1 cellular context compared by ENCODE assay signal in genomic region chr14:21103165-21103709, GRCh38.
TF ChIP-seq lines count a peak whose summit lies in the region.

No MANE protein-coding gene starts in this region.

TF ChIP-seq in GM12878, 131 proteins besides CTCF, POLR2A, EP300 and RAD21:
- TF ChIP-seq SREBF2 (IDR thresholded peaks at IDR 0.05; ENCODE audit: low read length) (no peak), CBX3 (IDR thresholded peaks at IDR 0.05; ENCODE audit: borderline replicate concordance, low read depth) (no peak), USF2 (IDR thresholded peaks at IDR 0.05; ENCODE audit: borderline replicate concordance, low read depth, low read length) (peak; percentile 34), MYB (IDR thresholded peaks at IDR 0.05; ENCODE audit: borderline replicate concordance, low read depth, low read length) (0 out of 2 replicates have a peak, but pooled peaks have one; percentile 24), CREM (IDR thresholded peaks at IDR 0.05; ENCODE audit: low read depth) (peak; percentile 94; the same call in 1 of the 2 replicates), E2F8 (IDR thresholded peaks at IDR 0.05; ENCODE audit: low read depth, partially characterized antibody) (no peak), IKZF2 (IDR thresholded peaks at IDR 0.05) (peak; percentile 93 to 94), USF1 (IDR thresholded peaks at IDR 0.05; ENCODE audit: borderline replicate concordance, extremely low read length, insufficient read depth, low read depth, low read length) (peak; percentile 58), CHD4 (IDR thresholded peaks at IDR 0.05) (no peak), ZSCAN29 (IDR thresholded peaks at IDR 0.05) (no peak), SIX5 (IDR thresholded peaks at IDR 0.05; ENCODE audit: low read depth, low read length, severe bottlenecking) (peak; percentile 86), IKZF1 (conservative IDR thresholded peaks at IDR 0.05) (peak; percentile 92; the same call in 1 of the 2 replicates), HCFC1 (IDR thresholded peaks at IDR 0.05; ENCODE audit: low read length) (peak; percentile 91), SPI1 (IDR thresholded peaks at IDR 0.05; ENCODE audit: borderline replicate concordance, insufficient read depth, low read depth, low read length) (peak; percentile 93), CREB1 (IDR thresholded peaks at IDR 0.05; ENCODE audit: low read depth) (no peak), ATF3 (IDR thresholded peaks at IDR 0.05; ENCODE audit: borderline replicate concordance, extremely low read depth, low read depth, low read length) (0 out of 2 replicates have a peak, but pooled peaks have one; percentile 64), E2F4 (IDR thresholded peaks at IDR 0.05; ENCODE audit: low read depth, low read length) (no peak), GABPA (IDR thresholded peaks at IDR 0.05; ENCODE audit: low read depth) (0 out of 2 replicates have a peak, but pooled peaks have one; percentile 7), NBN (IDR thresholded peaks at IDR 0.05) (0 out of 2 replicates have a peak, but pooled peaks have one; percentile 28), NR2C1 (IDR thresholded peaks at IDR 0.05) (0 out of 2 replicates have a peak, but pooled peaks have one; percentile 54), ZZZ3 (IDR thresholded peaks at IDR 0.05; ENCODE audit: control insufficient read depth, insufficient read length, low read depth) (no peak), IRF4 (IDR thresholded peaks at IDR 0.05; ENCODE audit: low read depth, low read length) (0 out of 2 replicates have a peak, but pooled peaks have one; percentile 8), KDM1A (IDR thresholded peaks at IDR 0.05; ENCODE audit: borderline replicate concordance) (no peak), RAD51 (IDR thresholded peaks at IDR 0.05) (peak; percentile 71), RBBP5 (conservative IDR thresholded peaks at IDR 0.05) (no peak), EED (IDR thresholded peaks at IDR 0.05; ENCODE audit: low read depth) (peak; percentile 74)
TF ChIP-seq in GM12878: peak in this region for 16.
